ENCODE assay signal across 8 cellular contexts in the genomic region with DNA sequence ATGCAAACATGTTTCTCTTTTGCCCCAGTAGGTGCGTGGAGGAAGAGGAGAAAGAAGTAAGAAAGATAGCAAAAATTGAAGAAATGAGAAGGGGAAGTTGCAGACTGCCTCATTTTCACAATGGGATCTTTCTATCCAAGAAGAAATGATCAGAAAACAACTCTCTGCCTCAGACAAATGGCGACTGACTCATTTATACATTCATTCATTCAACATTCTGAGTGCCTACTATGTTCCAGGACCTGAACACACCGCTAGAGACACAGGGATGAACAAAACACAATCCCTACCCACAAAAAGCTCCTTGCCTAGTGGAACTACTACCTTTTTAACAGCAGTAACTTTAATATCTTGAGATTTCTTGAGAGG. TPM values are rescaled to one million over a fixed set of nuclear protein-coding genes. Genes with fewer than 3 reads are reported as not detected.
DNase-seq lines count a peak whose midpoint lies in the region; ATAC-seq and TF ChIP-seq lines count a peak whose summit lies in the region.

No MANE protein-coding gene starts in this region.

- TF ChIP-seq CTCF in kidney epithelial cell (IDR thresholded peaks at IDR 0.05; ENCODE audit: insufficient read depth, low read length, poor library complexity, severe bottlenecking), result no peak
- TF ChIP-seq CTCF in thoracic aorta (IDR thresholded peaks at IDR 0.05), result no peak

- H3K4me3 Mint-ChIP-seq in activated naive CD8-positive, alpha-beta T cell treated with anti-CD3 and anti-CD28 coated beads, Interleukin-2, amount 50 U/mL, for 24 hours, result peak overlapping the region; percentile 96

- H3K9me3 Mint-ChIP-seq in activated naive CD8-positive, alpha-beta T cell treated with anti-CD3 and anti-CD28 coated beads, Interleukin-2, amount 50 U/mL, for 24 hours, result no peaks in the 10 kb centered on the region

- no peaks in the 10 kb centered on the region for H3K27me3 Mint-ChIP-seq in activated naive CD8-positive, alpha-beta T cell treated with anti-CD3 and anti-CD28 coated beads, Interleukin-2, amount 50 U/mL, for 24 hours

- H3K36me3 ChIP-seq in ACC112 (ENCODE audit: insufficient read depth, low read length), result peaks cover 14% of the 10 kb centered on the region
- H3K36me3 ChIP-seq in kidney epithelial cell (ENCODE audit: control insufficient read depth, insufficient read depth, low read length), result no peaks in the 10 kb centered on the region
- H3K36me3 ChIP-seq in thoracic aorta, result no peaks in the 10 kb centered on the region

- H3K36me3 Mint-ChIP-seq in activated naive CD8-positive, alpha-beta T cell treated with anti-CD3 and anti-CD28 coated beads, Interleukin-2, amount 50 U/mL, for 24 hours (ENCODE audit: low read depth), result peaks cover 33% of the 10 kb centered on the region

- H3K79me2 ChIP-seq in ACC112 (ENCODE audit: control insufficient read depth, insufficient read depth, low read length, unreplicated experiment), result peaks cover 86% of the 10 kb centered on the region

- H3K4me1 Mint-ChIP-seq in activated naive CD8-positive, alpha-beta T cell treated with anti-CD3 and anti-CD28 coated beads, Interleukin-2, amount 50 U/mL, for 24 hours, result peaks cover 68% of the 10 kb centered on the region

- peak overlapping the region; percentile 96 for H3K4me3 ChIP-seq in ACC112 (ENCODE audit: low read depth, low read length)
- peak overlapping the region; percentile 81 for H3K4me3 ChIP-seq in kidney epithelial cell (ENCODE audit: low read depth, low read length)
- H3K4me3 ChIP-seq in thoracic aorta, result peak overlapping the region; percentile 94

- H3K4me1 ChIP-seq in ACC112 (ENCODE audit: control insufficient read depth, insufficient read depth, low read length, unreplicated experiment) (peaks cover 39% of the 10 kb centered on the region), thoracic aorta (ENCODE audit: control insufficient read depth in 1 of 2, low read depth in 2 of 2) (peaks cover 31 to 57% of the 10 kb centered on the region in 2 donors)

- H3K27ac ChIP-seq in ACC112 (ENCODE audit: low read depth, low read length) (peak overlapping the region; percentile 96), thoracic aorta (peak overlapping the region; percentile 93 to 98)

- peak overlapping the region; percentile 74 for H2AFZ ChIP-seq in ACC112 (ENCODE audit: low read length, unreplicated experiment)

- H3K27me3 ChIP-seq in ACC112 (ENCODE audit: insufficient read depth, low read length) (no peaks in the 10 kb centered on the region), kidney epithelial cell (ENCODE audit: control insufficient read depth, insufficient read depth, low read length) (no peaks in the 10 kb centered on the region), thoracic aorta (replicated peaks; ENCODE audit: insufficient read depth) (no peaks in the 10 kb centered on the region)

- no peaks in the 10 kb centered on the region for H3K9me3 ChIP-seq in thoracic aorta

- peak overlapping the region; percentile 99 for H3K27ac Mint-ChIP-seq in activated naive CD8-positive, alpha-beta T cell treated with anti-CD3 and anti-CD28 coated beads, Interleukin-2, amount 50 U/mL, for 24 hours

- DNase-seq in activated naive CD8-positive, alpha-beta T cell treated with anti-CD3 and anti-CD28 coated beads, Interleukin-2, amount 50 U/mL, for 24 hours, result no peak
- DNase-seq in kidney epithelial cell (ENCODE audit: low read depth) (no peak), thoracic aorta (ENCODE audit: low spot score) (no peak), medulla oblongata (ENCODE audit: extremely low spot score) (no peak), GM19240 (ENCODE audit: insufficient read length, low spot score) (no peak)

- ATAC-seq in GM18873 (IDR thresholded peaks at IDR 0.05; ENCODE audit: low FRiP score, unreplicated experiment) (peak; percentile 2), HG03469 (IDR thresholded peaks at IDR 0.05; ENCODE audit: unreplicated experiment) (peak; percentile 1), thoracic aorta (ENCODE audit: insufficient number of reproducible peaks, low FRiP score, low read depth) (no peak)
- peak; percentile 2 for ATAC-seq in activated naive CD8-positive, alpha-beta T cell treated with anti-CD3 and anti-CD28 coated beads, Interleukin-2, amount 50 U/mL, for 24 hours

RNA-seq across cellular contexts. Expression of a gene that starts 0.3 kb away (rescaled TPM):
- total RNA-seq in kidney epithelial cell (15.1 and 15.7 TPM in 2 replicates), thoracic aorta (100 to 1,000 TPM in 1 of 2 donors, 10 to 100 TPM in 1; 42.9 to 139 TPM)

RNA-seq across cellular contexts. Expression of a gene that starts 0.8 kb away (rescaled TPM):
- total RNA-seq in kidney epithelial cell, result 57.2 and 58.5 TPM in 2 replicates
- total RNA-seq in thoracic aorta, result 10 to 100 TPM; 32.9 to 58.1 TPM

RNA-seq across cellular contexts. Expression of a gene that starts 55.5 kb away (rescaled TPM):
- 2.8 and 5.8 TPM in 2 replicates for total RNA-seq in kidney epithelial cell
- 10 to 100 TPM in 1 of 2 donors, 1 to 10 TPM in 1; 6.5 to 18.9 TPM for total RNA-seq in thoracic aorta
